ENCODE assay signal across 8 cellular contexts in the genomic region with DNA sequence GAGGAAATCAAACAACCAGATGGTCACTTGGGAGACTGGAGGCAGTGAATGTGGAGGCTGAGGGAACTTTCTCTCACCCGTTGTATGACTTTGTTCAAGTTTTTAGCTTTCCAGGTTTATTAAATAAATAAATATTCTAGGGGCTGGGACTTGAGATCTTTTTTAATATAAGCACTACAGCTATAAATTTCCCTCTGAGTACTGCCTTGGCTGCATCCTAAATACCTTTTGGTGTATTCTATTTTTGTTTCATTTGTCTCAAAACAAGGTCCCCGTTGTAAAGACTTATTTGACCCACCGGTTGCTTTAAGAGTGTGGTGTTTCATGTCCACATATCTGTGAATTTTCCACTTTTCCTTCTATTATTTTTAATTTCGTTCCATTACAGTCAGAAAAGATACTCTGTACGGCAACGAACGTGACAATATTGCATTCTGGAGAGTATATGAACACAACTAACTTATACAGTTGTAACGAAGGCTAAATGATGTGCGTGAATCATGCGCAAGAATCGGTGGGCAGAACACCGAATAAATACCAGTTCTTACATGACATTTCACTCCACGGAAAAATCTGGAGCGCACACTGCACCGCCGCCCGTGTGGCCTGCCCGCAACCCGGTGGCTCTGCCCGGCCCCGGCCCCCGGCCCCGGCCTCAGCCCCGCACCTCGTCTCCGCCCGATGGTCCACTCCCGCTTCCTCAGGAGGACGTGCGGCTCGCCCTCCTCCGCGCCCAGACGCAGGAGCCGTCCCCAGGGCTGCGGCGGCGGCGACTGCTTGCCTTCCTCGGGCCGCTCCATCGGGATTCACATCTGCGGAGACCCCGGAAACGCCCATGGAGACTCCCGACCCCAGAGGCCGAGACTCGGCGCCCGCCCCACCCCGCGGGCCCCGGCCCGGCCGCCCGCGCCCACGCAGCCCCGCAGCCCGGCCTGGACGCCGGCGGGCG. TPM values are rescaled to one million over a fixed set of nuclear protein-coding genes. Genes with fewer than 3 reads are reported as not detected.
DNase-seq lines count a peak whose midpoint lies in the region; ATAC-seq and TF ChIP-seq lines count a peak whose summit lies in the region.

No MANE protein-coding gene starts in this region.

- H3K9me3 ChIP-seq in endodermal cell (ENCODE audit: control insufficient read depth, low read length): peaks cover 28% of the 10 kb centered on the region

- in situ Hi-C loops in KBM-7 (cut with MboI; ENCODE audit: low pct_unique_long_range_greater_than_20kb, low sequenced_read_pairs): no loop called here

- peak overlapping the region; percentile 94 for H3K4me3 ChIP-seq in endodermal cell (ENCODE audit: low read length)

- H3K4me1 ChIP-seq in endodermal cell (ENCODE audit: control insufficient read depth, insufficient read depth, low read length): no peaks in the 10 kb centered on the region

- 9 to 17% methylated on average over 33 to 64 of the region's 64 CpGs for WGBS in endodermal cell (ENCODE audit: insufficient coverage in 1 of 2, insufficient read length in 1 of 2), 2 experiments

- TF ChIP-seq CTCF in 22Rv1 (IDR thresholded peaks at IDR 0.05): no peak
- no peak for TF ChIP-seq CTCF in endodermal cell (conservative IDR thresholded peaks at IDR 0.05)

- H3K36me3 ChIP-seq in endodermal cell (ENCODE audit: control insufficient read depth, insufficient read depth, low read length): peaks cover 25% of the 10 kb centered on the region

- DNase-seq in SHP77 treated with DMSO at 0.1 percent for 48 hours (lab: John Stamatoyannopoulos, UW) (peak; percentile 19), endodermal cell (no peak), myocyte (ENCODE audit: low read depth) (peak; percentile 28), cortex of kidney (lab: John Stamatoyannopoulos, UW) (no peak), KBM-7 (no peak)

- H3K27me3 Mint-ChIP-seq in endodermal cell (ENCODE audit: insufficient read depth): peaks cover 3% of the 10 kb centered on the region

- ATAC-seq in GM18498 (IDR thresholded peaks at IDR 0.05; ENCODE audit: unreplicated experiment) (peak; percentile 25), HG03039 (IDR thresholded peaks at IDR 0.05; ENCODE audit: unreplicated experiment) (peak; percentile 21)

- peak overlapping the region; percentile 92 for H3K4me3 Mint-ChIP-seq in endodermal cell

- peak overlapping the region; percentile 62 for H3K27ac Mint-ChIP-seq in endodermal cell

- no peaks in the 10 kb centered on the region for H3K27me3 ChIP-seq in endodermal cell (ENCODE audit: control insufficient read depth, insufficient read depth, low read length, poor library complexity, severe bottlenecking)

- H3K27ac ChIP-seq in 22Rv1: peak overlapping the region; percentile 91
- no peak overlapping the region for H3K27ac ChIP-seq in endodermal cell (ENCODE audit: low read depth, low read length)

- peak overlapping the region; percentile 36 for H3K9ac ChIP-seq in endodermal cell (ENCODE audit: extremely low read depth, low read length, poor library complexity, severe bottlenecking)

- H3K9me3 Mint-ChIP-seq in endodermal cell: no peaks in the 10 kb centered on the region

- H3K4me1 Mint-ChIP-seq in endodermal cell: peaks cover 19% of the 10 kb centered on the region

- H3K36me3 Mint-ChIP-seq in endodermal cell (ENCODE audit: low read depth): peaks cover 43% of the 10 kb centered on the region

RNA-seq across cellular contexts. Expression of a gene that starts 0.6 kb away (rescaled TPM):
- total RNA-seq in endodermal cell: 10 to 100 TPM; 57.0 to 80.4 TPM
- 33.9 TPM for polyA plus RNA-seq in endodermal cell (2013, experiment 1 of 2)
- polyA plus RNA-seq in endodermal cell (2013, experiment 2 of 2): 33.5 TPM
- 26.6 and 34.8 TPM in 2 replicates for total RNA-seq in myocyte
- polyA plus RNA-seq in myocyte (2012): 35.5 TPM

RNA-seq across cellular contexts. Expression of a gene that starts 58.1 kb away (rescaled TPM):
- 10 to 100 TPM; 38.2 to 43.5 TPM for total RNA-seq in endodermal cell
- polyA plus RNA-seq in endodermal cell (2013, experiment 1 of 2): 18.0 TPM
- 18.4 TPM for polyA plus RNA-seq in endodermal cell (2013, experiment 2 of 2)
- total RNA-seq in myocyte: 92.9 and 109 TPM in 2 replicates
- polyA plus RNA-seq in myocyte (2012): 67.0 TPM

Comparison
In these comparisons a context has a peak if more than half of its experiments do, and no peak if none do; other contexts are left out.
1. DNase-seq: peak in SHP77 treated with DMSO at 0.1 percent for 48 hours (single experiment) and myocyte (single experiment); none in endodermal cell (single experiment), cortex of kidney (single experiment) and KBM-7 (single experiment).